8 cellular contexts compared by ENCODE assay signal in the genomic region with DNA sequence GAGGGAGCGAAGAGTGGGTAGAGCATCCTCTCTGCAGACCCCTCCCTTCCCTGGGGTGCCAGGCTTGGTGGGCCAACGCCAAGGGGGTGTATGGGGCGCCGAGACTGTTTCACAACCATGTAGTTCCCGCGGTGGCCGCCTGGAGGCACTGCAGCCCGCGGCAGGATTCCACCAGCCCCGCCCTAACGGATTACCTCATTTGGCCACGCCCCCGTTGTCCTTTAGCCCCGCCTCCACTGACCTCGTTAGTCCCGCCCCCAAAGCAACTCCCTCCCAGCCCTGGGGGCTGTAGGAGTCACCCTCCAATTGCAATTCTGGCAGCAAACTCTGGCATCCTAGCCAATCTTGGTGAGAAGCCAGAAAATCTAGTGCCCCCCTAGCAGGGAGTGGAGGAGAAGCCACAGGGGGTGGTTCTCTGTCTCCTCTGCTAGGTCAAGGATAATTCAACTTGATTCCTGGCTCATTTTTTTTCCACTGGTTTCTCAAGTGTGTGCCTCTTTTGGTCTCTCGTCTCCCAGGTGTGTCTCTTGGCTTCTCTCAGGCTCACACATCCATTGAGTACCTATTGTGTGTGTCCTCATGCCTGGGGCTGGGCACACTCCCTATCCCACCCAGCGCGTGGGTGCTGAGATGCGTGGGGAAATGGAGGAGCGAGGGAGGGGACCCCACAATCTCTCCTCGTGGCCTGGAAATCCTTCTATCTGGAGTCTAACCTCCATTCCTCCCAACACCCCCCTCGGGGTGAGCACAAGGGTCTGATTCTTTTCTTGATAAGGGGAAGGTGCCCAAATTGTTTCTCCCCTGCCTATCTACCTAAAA. TPM values are rescaled to one million over a fixed set of nuclear protein-coding genes. Genes with fewer than 3 reads are reported as not detected.
DNase-seq lines count a peak whose midpoint lies in the region; ATAC-seq and TF ChIP-seq lines count a peak whose summit lies in the region.

No MANE protein-coding gene starts in this region.

- no peak overlapping the region for H2AFZ ChIP-seq in MM.1S (ENCODE audit: low read length)

- TF ChIP-seq CTCF in MM.1S (IDR thresholded peaks at IDR 0.05; ENCODE audit: low read length) (peak; percentile 90), WTC11 (IDR thresholded peaks at IDR 0.05) (peak; percentile 96), breast epithelium (IDR thresholded peaks at IDR 0.05) (peak; percentile 58 to 93 (median 74))

- H3K9me3 ChIP-seq in MM.1S (replicated peaks; ENCODE audit: insufficient read depth, low read length) (no peaks in the 10 kb centered on the region), breast epithelium (no peaks in the 10 kb centered on the region)

- peaks cover 7% of the 10 kb centered on the region for H3K36me3 Mint-ChIP-seq in WTC11

- no peaks in the 10 kb centered on the region for H3K4me1 ChIP-seq in MM.1S (ENCODE audit: low read length)
- H3K4me1 ChIP-seq in breast epithelium, result peaks cover 0 to 6% of the 10 kb centered on the region in 2 donors

- CTCF ChIA-PET in WTC11 (lab: Charles Lee), result interaction anchor here (1.0 to 5.2 kb wide), 3 partner anchors 66 to 93 kb away, joined by 3 to 75 read pairs (median 19); no protein-coding TSS in a partner anchor

- peaks cover 58% of the 10 kb centered on the region for H3K27me3 ChIP-seq in MM.1S (replicated peaks; ENCODE audit: insufficient read depth, low read length)
- peaks cover 0 to 5% of the 10 kb centered on the region in 2 donors for H3K27me3 ChIP-seq in breast epithelium

- peak; percentile 71 for ATAC-seq in WTC11
- no peak for ATAC-seq in HG03442 (IDR thresholded peaks at IDR 0.05; ENCODE audit: unreplicated experiment)

- H3K4me1 Mint-ChIP-seq in WTC11, result peaks cover 24% of the 10 kb centered on the region

- H3K27me3 Mint-ChIP-seq in WTC11 (ENCODE audit: low read depth), result no peaks in the 10 kb centered on the region

- TF ChIP-seq POLR2A in breast epithelium (IDR thresholded peaks at IDR 0.05), result no peak

- no peaks in the 10 kb centered on the region for H4K20me1 ChIP-seq in MM.1S (ENCODE audit: insufficient read depth, low read length)

- POLR2A ChIA-PET in WTC11 (lab: Charles Lee), result no interaction called here

- no peaks in the 10 kb centered on the region for H3K9me3 Mint-ChIP-seq in WTC11

- H3K36me3 ChIP-seq in MM.1S (replicated peaks; ENCODE audit: insufficient read depth, low read length) (no peaks in the 10 kb centered on the region), breast epithelium (no peaks in the 10 kb centered on the region)

- no peak overlapping the region for H3K27ac ChIP-seq in MM.1S (ENCODE audit: low read length)
- no peak overlapping the region for H3K27ac ChIP-seq in breast epithelium

- no peaks in the 10 kb centered on the region for H3K9me2 ChIP-seq in MM.1S (replicated peaks; ENCODE audit: insufficient read depth, low read length)

- intact Hi-C loops in breast epithelium (cut with DNase I; ENCODE audit: low total_unique reads), result loop anchor here (1.0 kb wide), 1 partner anchor 93 kb away; no protein-coding TSS in a partner anchor

- H3K4me3 Mint-ChIP-seq in WTC11, result peak overlapping the region; percentile 91

- H3K79me2 ChIP-seq in MM.1S (ENCODE audit: low read length), result no peaks in the 10 kb centered on the region

- H3K27ac Mint-ChIP-seq in WTC11, result peak overlapping the region; percentile 97

- DNase-seq in DMS153 treated with DMSO at 0.1 percent for 48 hours (lab: John Stamatoyannopoulos, UW; ENCODE audit: unreplicated experiment) (peak; percentile 16), DMS153 (lab: John Stamatoyannopoulos, UW) (no peak), MM.1S (peak; percentile 58), WTC11 (ENCODE audit: low spot score) (peak; percentile 96), breast epithelium (ENCODE audit: low spot score in 2 of 2) (peak in 1 of 2 donors; percentile 77), iris pigment epithelial cell (ENCODE audit: low read depth) (peak; percentile 42)
- peak; percentile 80 to 83 for DNase-seq in stimulated activated CD4-positive, alpha-beta T cell treated with anti-CD3 and anti-CD28 coated beads, Interleukin-15, amount 100 ng/mL, for 48 hours (ENCODE audit: low read depth in 2 of 2)

- no peaks in the 10 kb centered on the region for H3F3A ChIP-seq in MM.1S (ENCODE audit: insufficient read depth, low read length)

- H3K4me2 ChIP-seq in MM.1S (ENCODE audit: low read depth, low read length), result no peak overlapping the region

- H3K9ac ChIP-seq in MM.1S (ENCODE audit: low read length), result no peak overlapping the region

- H3K4me3 ChIP-seq in MM.1S (ENCODE audit: low read length), result no peak overlapping the region
- H3K4me3 ChIP-seq in breast epithelium, result no peak overlapping the region

TF ChIP-seq in WTC11, 78 proteins besides CTCF, POLR2A, EP300 and RAD21:
- TF ChIP-seq ZNF317 (CRISPR knock-in tag; IDR thresholded peaks at IDR 0.05; ENCODE audit: borderline replicate concordance, low read depth) (no peak), NFE2L1 (CRISPR knock-in tag; IDR thresholded peaks at IDR 0.05) (no peak), ZNF263 (CRISPR knock-in tag; IDR thresholded peaks at IDR 0.05; ENCODE audit: low read depth) (no peak), NFATC4 (CRISPR knock-in tag; IDR thresholded peaks at IDR 0.05) (no peak), SP1 (CRISPR knock-in tag; conservative IDR thresholded peaks at IDR 0.05) (peak; percentile 86)
- TF ChIP-seq, protein P1, sequence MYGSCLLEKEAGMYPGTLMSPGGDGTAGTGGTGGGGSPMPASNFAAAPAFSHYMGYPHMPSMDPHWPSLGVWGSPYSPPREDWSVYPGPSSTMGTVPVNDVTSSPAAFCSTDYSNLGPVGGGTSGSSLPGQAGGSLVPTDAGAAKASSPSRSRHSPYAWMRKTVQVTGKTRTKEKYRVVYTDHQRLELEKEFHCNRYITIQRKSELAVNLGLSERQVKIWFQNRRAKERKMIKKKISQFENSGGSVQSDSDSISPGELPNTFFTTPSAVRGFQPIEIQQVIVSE (CRISPR knock-in tag; IDR thresholded peaks at IDR 0.05; ENCODE audit: borderline replicate concordance), result no peak
- TF ChIP-seq, protein P2, sequence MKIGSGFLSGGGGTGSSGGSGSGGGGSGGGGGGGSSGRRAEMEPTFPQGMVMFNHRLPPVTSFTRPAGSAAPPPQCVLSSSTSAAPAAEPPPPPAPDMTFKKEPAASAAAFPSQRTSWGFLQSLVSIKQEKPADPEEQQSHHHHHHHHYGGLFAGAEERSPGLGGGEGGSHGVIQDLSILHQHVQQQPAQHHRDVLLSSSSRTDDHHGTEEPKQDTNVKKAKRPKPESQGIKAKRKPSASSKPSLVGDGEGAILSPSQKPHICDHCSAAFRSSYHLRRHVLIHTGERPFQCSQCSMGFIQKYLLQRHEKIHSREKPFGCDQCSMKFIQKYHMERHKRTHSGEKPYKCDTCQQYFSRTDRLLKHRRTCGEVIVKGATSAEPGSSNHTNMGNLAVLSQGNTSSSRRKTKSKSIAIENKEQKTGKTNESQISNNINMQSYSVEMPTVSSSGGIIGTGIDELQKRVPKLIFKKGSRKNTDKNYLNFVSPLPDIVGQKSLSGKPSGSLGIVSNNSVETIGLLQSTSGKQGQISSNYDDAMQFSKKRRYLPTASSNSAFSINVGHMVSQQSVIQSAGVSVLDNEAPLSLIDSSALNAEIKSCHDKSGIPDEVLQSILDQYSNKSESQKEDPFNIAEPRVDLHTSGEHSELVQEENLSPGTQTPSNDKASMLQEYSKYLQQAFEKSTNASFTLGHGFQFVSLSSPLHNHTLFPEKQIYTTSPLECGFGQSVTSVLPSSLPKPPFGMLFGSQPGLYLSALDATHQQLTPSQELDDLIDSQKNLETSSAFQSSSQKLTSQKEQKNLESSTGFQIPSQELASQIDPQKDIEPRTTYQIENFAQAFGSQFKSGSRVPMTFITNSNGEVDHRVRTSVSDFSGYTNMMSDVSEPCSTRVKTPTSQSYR (CRISPR knock-in tag; IDR thresholded peaks at IDR 0.05), result no peak
- TF ChIP-seq, protein P3, sequence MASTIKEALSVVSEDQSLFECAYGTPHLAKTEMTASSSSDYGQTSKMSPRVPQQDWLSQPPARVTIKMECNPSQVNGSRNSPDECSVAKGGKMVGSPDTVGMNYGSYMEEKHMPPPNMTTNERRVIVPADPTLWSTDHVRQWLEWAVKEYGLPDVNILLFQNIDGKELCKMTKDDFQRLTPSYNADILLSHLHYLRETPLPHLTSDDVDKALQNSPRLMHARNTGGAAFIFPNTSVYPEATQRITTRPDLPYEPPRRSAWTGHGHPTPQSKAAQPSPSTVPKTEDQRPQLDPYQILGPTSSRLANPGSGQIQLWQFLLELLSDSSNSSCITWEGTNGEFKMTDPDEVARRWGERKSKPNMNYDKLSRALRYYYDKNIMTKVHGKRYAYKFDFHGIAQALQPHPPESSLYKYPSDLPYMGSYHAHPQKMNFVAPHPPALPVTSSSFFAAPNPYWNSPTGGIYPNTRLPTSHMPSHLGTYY (CRISPR knock-in tag; IDR thresholded peaks at IDR 0.05), result no peak
- TF ChIP-seq, protein P4, sequence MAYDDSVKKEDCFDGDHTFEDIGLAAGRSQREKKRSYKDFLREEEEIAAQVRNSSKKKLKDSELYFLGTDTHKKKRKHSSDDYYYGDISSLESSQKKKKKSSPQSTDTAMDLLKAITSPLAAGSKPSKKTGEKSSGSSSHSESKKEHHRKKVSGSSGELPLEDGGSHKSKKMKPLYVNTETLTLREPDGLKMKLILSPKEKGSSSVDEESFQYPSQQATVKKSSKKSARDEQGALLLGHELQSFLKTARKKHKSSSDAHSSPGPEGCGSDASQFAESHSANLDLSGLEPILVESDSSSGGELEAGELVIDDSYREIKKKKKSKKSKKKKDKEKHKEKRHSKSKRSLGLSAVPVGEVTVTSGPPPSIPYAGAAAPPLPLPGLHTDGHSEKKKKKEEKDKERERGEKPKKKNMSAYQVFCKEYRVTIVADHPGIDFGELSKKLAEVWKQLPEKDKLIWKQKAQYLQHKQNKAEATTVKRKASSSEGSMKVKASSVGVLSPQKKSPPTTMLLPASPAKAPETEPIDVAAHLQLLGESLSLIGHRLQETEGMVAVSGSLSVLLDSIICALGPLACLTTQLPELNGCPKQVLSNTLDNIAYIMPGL (CRISPR knock-in tag; IDR thresholded peaks at IDR 0.05), result 0 out of 2 replicates have a peak, but pooled peaks have one; percentile 9
- TF ChIP-seq, protein P5, sequence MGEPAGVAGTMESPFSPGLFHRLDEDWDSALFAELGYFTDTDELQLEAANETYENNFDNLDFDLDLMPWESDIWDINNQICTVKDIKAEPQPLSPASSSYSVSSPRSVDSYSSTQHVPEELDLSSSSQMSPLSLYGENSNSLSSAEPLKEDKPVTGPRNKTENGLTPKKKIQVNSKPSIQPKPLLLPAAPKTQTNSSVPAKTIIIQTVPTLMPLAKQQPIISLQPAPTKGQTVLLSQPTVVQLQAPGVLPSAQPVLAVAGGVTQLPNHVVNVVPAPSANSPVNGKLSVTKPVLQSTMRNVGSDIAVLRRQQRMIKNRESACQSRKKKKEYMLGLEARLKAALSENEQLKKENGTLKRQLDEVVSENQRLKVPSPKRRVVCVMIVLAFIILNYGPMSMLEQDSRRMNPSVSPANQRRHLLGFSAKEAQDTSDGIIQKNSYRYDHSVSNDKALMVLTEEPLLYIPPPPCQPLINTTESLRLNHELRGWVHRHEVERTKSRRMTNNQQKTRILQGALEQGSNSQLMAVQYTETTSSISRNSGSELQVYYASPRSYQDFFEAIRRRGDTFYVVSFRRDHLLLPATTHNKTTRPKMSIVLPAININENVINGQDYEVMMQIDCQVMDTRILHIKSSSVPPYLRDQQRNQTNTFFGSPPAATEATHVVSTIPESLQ (CRISPR knock-in tag; IDR thresholded peaks at IDR 0.05), result no peak

RNA-seq across cellular contexts. Expression of a gene that starts 2.0 kb away (rescaled TPM):
- total RNA-seq in WTC11 (2021), result 66.0 to 93.3 TPM (median 91.8 TPM) in 3 replicates
- total RNA-seq in breast epithelium, result 10 to 100 TPM in 1 of 3 donors, 1 to 10 TPM in 2; 7.2 to 42.6 (median 8.8) TPM
